Comparison of ENCODE assay signal across 8 cellular contexts in genomic region chr5:113663879-113664278, GRCh38.
A peak's percentile ranks its signal among the peaks of the same experiment; 100 is the strongest.
DNase-seq lines count a peak whose midpoint lies in the region; TF ChIP-seq lines count a peak whose summit lies in the region.

No MANE protein-coding gene starts in this region.

- WGBS in endodermal cell (ENCODE audit: insufficient coverage in 1 of 2, insufficient read length in 1 of 2), 2 experiments: 59 to 60% methylated on average over 4 of the region's 4 CpGs

- H3K4me1 Mint-ChIP-seq in endodermal cell: peaks cover 9% of the 10 kb centered on the region

- H3K4me3 ChIP-seq in endodermal cell (ENCODE audit: low read length): no peak overlapping the region

- POLR2A ChIA-PET in HEK293T (lab: Yijun Ruan, JAX): no interaction called here

- no peak overlapping the region for H3K9ac ChIP-seq in endodermal cell (ENCODE audit: extremely low read depth, low read length, poor library complexity, severe bottlenecking)

- DNase-seq in DMS53 (lab: John Stamatoyannopoulos, UW) (peak; percentile 52), DMS53 treated with DMSO at 0.1 percent for 48 hours (lab: John Stamatoyannopoulos, UW; ENCODE audit: unreplicated experiment) (no peak), HEK293T (ENCODE audit: extremely low spot score) (peak; percentile 45), RPMI8226 (peak; percentile 71), endodermal cell (peak; percentile 93), Ammon's horn (ENCODE audit: low spot score) (no peak), activated gamma-delta T cell (lab: John Stamatoyannopoulos, UW) (no peak)
- DNase-seq in stimulated activated CD4-positive, alpha-beta T cell treated with anti-CD3 and anti-CD28 coated beads, Interleukin-1b, Interleukin-23, amount 100 ng/mL, for 48 hours: peak; percentile 31

- no peak overlapping the region for H3K27ac Mint-ChIP-seq in endodermal cell

- peaks cover 3% of the 10 kb centered on the region for H3K9me3 Mint-ChIP-seq in endodermal cell

- CTCF ChIA-PET in HEK293T (lab: Yijun Ruan, JAX): interaction anchor here (0.6 to 1.0 kb wide), 3 partner anchors 51 to 785 kb away, joined by 3 to 5 read pairs (median 4); no protein-coding TSS in a partner anchor

- no peak overlapping the region for H3K27ac ChIP-seq in endodermal cell (ENCODE audit: low read depth, low read length)

- no peaks in the 10 kb centered on the region for H3K27me3 ChIP-seq in endodermal cell (ENCODE audit: control insufficient read depth, insufficient read depth, low read length, poor library complexity, severe bottlenecking)

- no peaks in the 10 kb centered on the region for H3K36me3 Mint-ChIP-seq in endodermal cell (ENCODE audit: low read depth)

- TF ChIP-seq CTCF in endodermal cell (conservative IDR thresholded peaks at IDR 0.05): peak; percentile 84

- peaks cover 5% of the 10 kb centered on the region for H3K9me3 ChIP-seq in endodermal cell (ENCODE audit: control insufficient read depth, low read length)

- H3K4me3 Mint-ChIP-seq in endodermal cell: no peak overlapping the region

- peaks cover 4% of the 10 kb centered on the region for H3K27me3 Mint-ChIP-seq in endodermal cell (ENCODE audit: insufficient read depth)

- H3K36me3 ChIP-seq in endodermal cell (ENCODE audit: control insufficient read depth, insufficient read depth, low read length): no peaks in the 10 kb centered on the region

- no peaks in the 10 kb centered on the region for H3K4me1 ChIP-seq in endodermal cell (ENCODE audit: control insufficient read depth, insufficient read depth, low read length)

TF ChIP-seq in HEK293T, 16 proteins besides CTCF, POLR2A, EP300 and RAD21:
- no peak for TF ChIP-seq NFRKB (IDR thresholded peaks at IDR 0.05)

Comparison
In these comparisons a context has a peak if more than half of its experiments do, and no peak if none do; other contexts are left out.
1. DNase-seq: peak in DMS53 (single experiment), HEK293T (single experiment), RPMI8226 (single experiment), endodermal cell (single experiment) and stimulated activated CD4-positive, alpha-beta T cell treated with anti-CD3 and anti-CD28 coated beads, Interleukin-1b, Interleukin-23, amount 100 ng/mL, for 48 hours (single experiment); none in DMS53 treated with DMSO at 0.1 percent for 48 hours (single experiment), Ammon's horn (single experiment) and activated gamma-delta T cell (single experiment).